23 cellular contexts compared by ENCODE assay signal in the genomic region with DNA sequence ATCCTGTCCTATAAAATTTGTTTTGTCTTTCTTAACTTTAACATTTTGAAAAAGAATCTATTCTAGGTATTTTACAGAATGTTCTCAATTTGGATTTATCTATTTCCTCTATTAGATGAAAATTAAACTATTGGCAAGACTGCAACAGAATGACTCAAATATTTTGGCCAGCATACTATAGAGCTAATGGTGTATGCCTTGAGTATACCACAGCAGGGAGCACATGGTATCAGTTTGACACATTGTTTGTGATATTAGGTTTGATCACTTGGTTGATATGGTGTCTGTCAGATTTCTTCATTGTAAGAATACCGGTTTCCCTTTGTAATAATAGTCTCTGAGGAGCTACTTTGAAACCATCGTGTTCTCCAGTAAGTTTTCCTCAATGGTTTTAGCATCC.
A peak's percentile ranks its signal among the peaks of the same experiment; 100 is the strongest.
DNase-seq lines count a peak whose midpoint lies in the region; ATAC-seq and TF ChIP-seq lines count a peak whose summit lies in the region.
"Had no signal": no experiment of that assay in that cellular context is flagged by ENCODE, and none has a peak within 500 bp of the region (broad histone marks: within the 10 kb centered on the region; RNA-seq: fewer than 3 reads in every experiment).

No MANE protein-coding gene starts in this region.

- H3K4me3 Mint-ChIP-seq in HFFc6: no peak overlapping the region
- no peak overlapping the region for H3K4me3 Mint-ChIP-seq in activated naive CD8-positive, alpha-beta T cell treated with anti-CD3 and anti-CD28 coated beads for 36 hours
- H3K4me3 Mint-ChIP-seq: activated T-helper 1 cell treated with anti-CD3 and anti-CD28 coated beads, Interleukin-12 subunit alpha, Interleukin-12 subunit beta, Interleukin-2, Interleukin-4 antibody, amounts not matched to agents 30 ng/mL and 10 ng/mL and 1 ng/mL, durations not matched to agents 14 hours and 24 hours and 36 hours; CD14-positive monocyte; natural killer cell treated with Interleukin-12 subunit alpha and Interleukin-12 subunit beta and Interleukin-15 and Interleukin-18, amount 100 ng/mL, for 72 hours; stimulated activated effector memory CD8-positive, alpha-beta T cell treated with anti-CD3 and anti-CD28 coated beads, Interleukin-12 subunit alpha, Interleukin-12 subunit beta, amount 100 ng/mL, for 72 hours had no signal

- DNase-seq in HFFc6 (peak; percentile 4), astrocyte of the spinal cord (ENCODE audit: low read depth, low spot score) (peak; percentile 39), fibroblast of the aortic adventitia (ENCODE audit: low read depth) (peak; percentile 61), T1000 (lab: John Stamatoyannopoulos, UW) (no peak), iPS-NIHi7 (ENCODE audit: extremely low spot score) (no peak)
- DNase-seq in activated naive CD8-positive, alpha-beta T cell treated with anti-CD3 and anti-CD28 coated beads for 36 hours: no peak
- DNase-seq: activated CD4-positive, alpha-beta T cell treated with anti-CD3 and anti-CD28 coated beads, Interleukin-2, amount 50 U/mL, for 48 hours; activated CD4-positive, CD25-positive, alpha-beta regulatory T cell treated with anti-CD3 and anti-CD28 coated beads, Interleukin-2, amount 50 U/mL, for 72 hours; activated naive CD4-positive, alpha-beta T cell treated with Interleukin-2 at 50 U/mL for 16 hours; Calu3; DND-41; foreskin keratinocyte; heart left ventricle; kidney; NCI-H2029 treated with DMSO at 0.1 percent for 48 hours; NK-92 treated with Interleukin-12 subunit alpha and Interleukin-12 subunit beta, amount 100 ng/mL, for 24 hours; sigmoid colon; stimulated activated CD4-positive, alpha-beta T cell treated with anti-CD3 and anti-CD28 coated beads, Interleukin-15, amount 100 ng/mL, for 24 hours had no signal

- H3K4me1 Mint-ChIP-seq in HFFc6 (ENCODE audit: low read depth): peaks cover 35% of the 10 kb centered on the region
- peaks cover 2% of the 10 kb centered on the region for H3K4me1 Mint-ChIP-seq in activated naive CD8-positive, alpha-beta T cell treated with anti-CD3 and anti-CD28 coated beads for 36 hours
- H3K4me1 Mint-ChIP-seq: CD14-positive monocyte had no signal

- in situ Hi-C loops in astrocyte of the spinal cord (cut with HindIII; ENCODE audit: low sequenced_read_pairs): no loop called here

- ATAC-seq in GM21367 (IDR thresholded peaks at IDR 0.05; ENCODE audit: unreplicated experiment): no peak
- ATAC-seq: foreskin keratinocyte; heart left ventricle; natural killer cell treated with Interleukin-12 subunit alpha and Interleukin-12 subunit beta and Interleukin-15 and Interleukin-18, amount 100 ng/mL, for 72 hours; stimulated activated effector memory CD8-positive, alpha-beta T cell treated with anti-CD3 and anti-CD28 coated beads, Interleukin-12 subunit alpha, Interleukin-12 subunit beta, amount 100 ng/mL, for 72 hours had no signal

- no peaks in the 10 kb centered on the region for H3K9me3 Mint-ChIP-seq in HFFc6
- no peaks in the 10 kb centered on the region for H3K9me3 Mint-ChIP-seq in activated naive CD8-positive, alpha-beta T cell treated with anti-CD3 and anti-CD28 coated beads for 36 hours
- H3K9me3 Mint-ChIP-seq: activated T-helper 1 cell treated with anti-CD3 and anti-CD28 coated beads, Interleukin-12 subunit alpha, Interleukin-12 subunit beta, Interleukin-2, Interleukin-4 antibody, amounts not matched to agents 30 ng/mL and 10 ng/mL and 1 ng/mL, durations not matched to agents 14 hours and 24 hours and 36 hours; natural killer cell treated with Interleukin-12 subunit alpha and Interleukin-12 subunit beta and Interleukin-15 and Interleukin-18, amount 100 ng/mL, for 72 hours; stimulated activated effector memory CD8-positive, alpha-beta T cell treated with anti-CD3 and anti-CD28 coated beads, Interleukin-12 subunit alpha, Interleukin-12 subunit beta, amount 100 ng/mL, for 72 hours had no signal

- no peak for TF ChIP-seq CTCF in HFFc6 (IDR thresholded peaks at IDR 0.05)
- no peak for TF ChIP-seq CTCF in astrocyte of the spinal cord (IDR thresholded peaks at IDR 0.05; ENCODE audit: low read depth, low read length)
- no peak for TF ChIP-seq CTCF in fibroblast of the aortic adventitia (IDR thresholded peaks at IDR 0.05; ENCODE audit: insufficient read depth, low read length)

- 0 out of 2 replicates have a peak overlapping the region, but pooled peaks have one; percentile 64 for H3K27ac Mint-ChIP-seq in HFFc6
- no peak overlapping the region for H3K27ac Mint-ChIP-seq in activated naive CD8-positive, alpha-beta T cell treated with anti-CD3 and anti-CD28 coated beads for 36 hours
- H3K27ac Mint-ChIP-seq: activated T-helper 1 cell treated with anti-CD3 and anti-CD28 coated beads, Interleukin-12 subunit alpha, Interleukin-12 subunit beta, Interleukin-2, Interleukin-4 antibody, amounts not matched to agents 30 ng/mL and 10 ng/mL and 1 ng/mL, durations not matched to agents 14 hours and 24 hours and 36 hours; CD14-positive monocyte; natural killer cell treated with Interleukin-12 subunit alpha and Interleukin-12 subunit beta and Interleukin-15 and Interleukin-18, amount 100 ng/mL, for 72 hours; stimulated activated effector memory CD8-positive, alpha-beta T cell treated with anti-CD3 and anti-CD28 coated beads, Interleukin-12 subunit alpha, Interleukin-12 subunit beta, amount 100 ng/mL, for 72 hours had no signal

- H3K4me3 ChIP-seq in astrocyte of the spinal cord (ENCODE audit: low read depth, low read length) (no peak overlapping the region), fibroblast of the aortic adventitia (ENCODE audit: low read depth, low read length) (no peak overlapping the region)

- no peaks in the 10 kb centered on the region; the same call in 1 of the 2 replicates for H3K27me3 Mint-ChIP-seq in HFFc6 (ENCODE audit: insufficient read depth)
- H3K27me3 Mint-ChIP-seq in activated naive CD8-positive, alpha-beta T cell treated with anti-CD3 and anti-CD28 coated beads for 36 hours: no peaks in the 10 kb centered on the region
- H3K27me3 Mint-ChIP-seq: natural killer cell treated with Interleukin-12 subunit alpha and Interleukin-12 subunit beta and Interleukin-15 and Interleukin-18, amount 100 ng/mL, for 72 hours had no signal

- H3K36me3 Mint-ChIP-seq in HFFc6 (ENCODE audit: low read depth): no peaks in the 10 kb centered on the region
- peaks cover 6% of the 10 kb centered on the region for H3K36me3 Mint-ChIP-seq in activated naive CD8-positive, alpha-beta T cell treated with anti-CD3 and anti-CD28 coated beads for 36 hours
- H3K36me3 Mint-ChIP-seq: natural killer cell treated with Interleukin-12 subunit alpha and Interleukin-12 subunit beta and Interleukin-15 and Interleukin-18, amount 100 ng/mL, for 72 hours; stimulated activated effector memory CD8-positive, alpha-beta T cell treated with anti-CD3 and anti-CD28 coated beads, Interleukin-12 subunit alpha, Interleukin-12 subunit beta, amount 100 ng/mL, for 72 hours had no signal

Comparison
In these comparisons a context has a peak if more than half of its experiments do, and no peak if none do; other contexts are left out.
1. DNase-seq: peak in HFFc6 (single experiment), astrocyte of the spinal cord (single experiment) and fibroblast of the aortic adventitia (single experiment); none in T1000 (single experiment), activated naive CD8-positive, alpha-beta T cell treated with anti-CD3 and anti-CD28 coated beads for 36 hours (single experiment) and iPS-NIHi7 (single experiment).